Comparison of ENCODE assay signal across 1 cellular context in the genomic region with DNA sequence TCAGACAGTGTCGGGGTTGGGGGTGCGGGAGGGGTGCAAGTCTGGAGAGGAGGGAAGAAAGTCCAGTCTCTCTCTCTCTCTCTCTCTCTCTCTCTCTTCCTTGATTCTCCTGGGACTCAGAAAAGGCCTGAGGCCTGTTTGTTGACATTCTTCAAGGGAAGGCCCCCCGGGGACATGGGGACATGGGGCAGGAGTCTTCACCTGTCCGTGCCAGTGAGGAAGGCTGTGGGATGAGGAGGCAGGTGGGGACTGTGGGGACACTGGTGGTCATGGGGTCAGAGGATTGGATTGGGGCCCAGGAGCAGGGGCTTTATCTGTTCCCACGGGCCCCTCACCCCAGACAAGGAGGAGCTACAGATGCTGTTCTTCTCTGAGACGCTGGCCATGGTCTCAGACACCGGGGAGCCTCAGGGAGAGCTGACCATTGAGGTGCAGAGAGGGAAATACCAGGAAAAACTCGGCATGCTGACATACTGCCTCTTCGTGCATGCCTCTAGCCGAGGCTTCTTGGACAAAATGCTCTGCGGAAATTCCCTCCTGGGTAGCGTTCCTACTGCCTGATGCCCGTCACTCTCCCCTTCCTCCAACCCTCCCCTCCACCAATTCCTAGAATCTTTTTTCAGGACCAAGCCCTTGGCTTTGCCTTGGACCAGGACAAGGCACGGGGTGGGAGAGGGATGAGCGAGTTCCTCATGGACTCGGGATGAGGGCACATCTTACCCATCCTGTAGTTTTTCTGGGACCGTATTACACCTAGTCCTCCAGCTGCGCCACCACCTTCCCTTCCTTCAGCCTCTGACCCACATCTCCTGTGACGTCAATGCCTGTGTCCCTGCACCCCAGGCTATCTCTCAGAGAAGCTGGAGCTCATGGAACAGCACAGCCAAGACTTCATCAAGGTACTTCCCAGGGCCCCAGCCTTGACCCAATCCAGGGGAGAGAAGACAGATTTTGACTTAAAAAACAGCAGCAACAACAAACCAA.
A peak's percentile ranks its signal among the peaks of the same experiment; 100 is the strongest.
TF ChIP-seq lines count a peak whose summit lies in the region.

No MANE protein-coding gene starts in this region.

TF ChIP-seq in HepG2, 621 proteins besides CTCF, POLR2A, EP300 and RAD21 (continued from another document and continues in another):
- TF ChIP-seq ZNF564 (CRISPR knock-in tag; IDR thresholded peaks at IDR 0.05) (no peak), NBN (conservative IDR thresholded peaks at IDR 0.05) (no peak), FUBP1 (CRISPR knock-in tag; IDR thresholded peaks at IDR 0.05; ENCODE audit: borderline replicate concordance) (0 out of 2 replicates have a peak, but pooled peaks have one; percentile 55), YEATS2 (CRISPR knock-in tag; IDR thresholded peaks at IDR 0.05; ENCODE audit: borderline replicate concordance) (no peak), ZFP41 (CRISPR knock-in tag; IDR thresholded peaks at IDR 0.05; ENCODE audit: borderline replicate concordance) (no peak), ZNF326 (CRISPR knock-in tag; IDR thresholded peaks at IDR 0.05; ENCODE audit: borderline replicate concordance) (no peak), TSC22D2 (CRISPR knock-in tag; IDR thresholded peaks at IDR 0.05; ENCODE audit: borderline replicate concordance) (0 out of 2 replicates have a peak, but pooled peaks have one; percentile 18), TAF1 (CRISPR knock-in tag; IDR thresholded peaks at IDR 0.05) (no peak), MTF1 (CRISPR knock-in tag; IDR thresholded peaks at IDR 0.05) (no peak), ZBTB1 (CRISPR knock-in tag; IDR thresholded peaks at IDR 0.05; ENCODE audit: borderline replicate concordance) (no peak), LCORL (IDR thresholded peaks at IDR 0.05) (no peak), LCORL (CRISPR knock-in tag; IDR thresholded peaks at IDR 0.05) (0 out of 2 replicates have a peak, but pooled peaks have one; percentile 6), AGO2 (optimal IDR thresholded peaks at IDR 0.05; ENCODE audit: low read depth, low read length) (no peak), ZBTB3 (CRISPR knock-in tag; IDR thresholded peaks at IDR 0.05; ENCODE audit: borderline replicate concordance, low read depth) (no peak), REXO4 (CRISPR knock-in tag; IDR thresholded peaks at IDR 0.05; ENCODE audit: borderline replicate concordance) (no peak), ZNF660 (CRISPR knock-in tag; IDR thresholded peaks at IDR 0.05; ENCODE audit: borderline replicate concordance, low read depth) (no peak), ZNF160 (CRISPR knock-in tag; IDR thresholded peaks at IDR 0.05) (no peak), ATF7-NPFF (CRISPR knock-in tag; IDR thresholded peaks at IDR 0.05; ENCODE audit: low read depth) (no peak), NKX3-1 (CRISPR knock-in tag; IDR thresholded peaks at IDR 0.05) (no peak), ZNF451 (CRISPR knock-in tag; IDR thresholded peaks at IDR 0.05) (no peak), ZBTB21 (CRISPR knock-in tag; IDR thresholded peaks at IDR 0.05) (no peak), WIZ (CRISPR knock-in tag; IDR thresholded peaks at IDR 0.05) (0 out of 2 replicates have a peak, but pooled peaks have one; percentile 40), ZNF362 (CRISPR knock-in tag; IDR thresholded peaks at IDR 0.05; ENCODE audit: borderline replicate concordance) (no peak), ZNF232 (CRISPR knock-in tag; IDR thresholded peaks at IDR 0.05; ENCODE audit: borderline replicate concordance) (no peak), ZNF740 (CRISPR knock-in tag; IDR thresholded peaks at IDR 0.05) (no peak), ZNF446 (CRISPR knock-in tag; IDR thresholded peaks at IDR 0.05) (no peak), NR3C1 (CRISPR knock-in tag; IDR thresholded peaks at IDR 0.05) (no peak), ZNF501 (CRISPR knock-in tag; IDR thresholded peaks at IDR 0.05) (peak; percentile 26; the same call in 1 of the 2 replicates), MXD4 (CRISPR knock-in tag; IDR thresholded peaks at IDR 0.05) (no peak), RFX3 (CRISPR knock-in tag; IDR thresholded peaks at IDR 0.05) (no peak), PRDM15 (CRISPR knock-in tag; IDR thresholded peaks at IDR 0.05) (no peak), ZNF337 (CRISPR knock-in tag; IDR thresholded peaks at IDR 0.05; ENCODE audit: borderline replicate concordance, low read depth) (no peak), ZNF737 (CRISPR knock-in tag; IDR thresholded peaks at IDR 0.05; ENCODE audit: borderline replicate concordance) (no peak), E2F1 (CRISPR knock-in tag; IDR thresholded peaks at IDR 0.05) (no peak), IRF9 (CRISPR knock-in tag; IDR thresholded peaks at IDR 0.05; ENCODE audit: borderline replicate concordance) (no peak), CREM (IDR thresholded peaks at IDR 0.05) (peak; percentile 64), CREM (CRISPR knock-in tag; IDR thresholded peaks at IDR 0.05) (no peak), PLSCR1 (CRISPR knock-in tag; IDR thresholded peaks at IDR 0.05; ENCODE audit: borderline replicate concordance) (no peak), ZNF350 (CRISPR knock-in tag; IDR thresholded peaks at IDR 0.05; ENCODE audit: borderline replicate concordance, low read depth) (no peak), ZBTB20 (CRISPR knock-in tag; IDR thresholded peaks at IDR 0.05; ENCODE audit: borderline replicate concordance, low read depth) (no peak), STAG1 (CRISPR knock-in tag; IDR thresholded peaks at IDR 0.05) (no peak), ZKSCAN8 (CRISPR knock-in tag; IDR thresholded peaks at IDR 0.05; ENCODE audit: borderline replicate concordance) (no peak), TCF7L2 (IDR thresholded peaks at IDR 0.05; ENCODE audit: low read depth, low read length) (no peak), GATAD2A (CRISPR knock-in tag; IDR thresholded peaks at IDR 0.05) (no peak), SP4 (CRISPR knock-in tag; IDR thresholded peaks at IDR 0.05) (no peak), KLF16 (CRISPR knock-in tag; IDR thresholded peaks at IDR 0.05) (no peak), TBX2 (CRISPR knock-in tag; IDR thresholded peaks at IDR 0.05; ENCODE audit: borderline replicate concordance) (peak; percentile 29; the same call in 1 of the 2 replicates)
- TF ChIP-seq, protein P1, sequence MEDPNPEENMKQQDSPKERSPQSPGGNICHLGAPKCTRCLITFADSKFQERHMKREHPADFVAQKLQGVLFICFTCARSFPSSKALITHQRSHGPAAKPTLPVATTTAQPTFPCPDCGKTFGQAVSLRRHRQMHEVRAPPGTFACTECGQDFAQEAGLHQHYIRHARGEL (CRISPR knock-in tag; IDR thresholded peaks at IDR 0.05) = no peak
- TF ChIP-seq, protein P2, sequence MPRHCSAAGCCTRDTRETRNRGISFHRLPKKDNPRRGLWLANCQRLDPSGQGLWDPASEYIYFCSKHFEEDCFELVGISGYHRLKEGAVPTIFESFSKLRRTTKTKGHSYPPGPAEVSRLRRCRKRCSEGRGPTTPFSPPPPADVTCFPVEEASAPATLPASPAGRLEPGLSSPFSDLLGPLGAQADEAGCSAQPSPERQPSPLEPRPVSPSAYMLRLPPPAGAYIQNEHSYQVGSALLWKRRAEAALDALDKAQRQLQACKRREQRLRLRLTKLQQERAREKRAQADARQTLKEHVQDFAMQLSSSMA (CRISPR knock-in tag; IDR thresholded peaks at IDR 0.05) = no peak
- TF ChIP-seq, protein P3, sequence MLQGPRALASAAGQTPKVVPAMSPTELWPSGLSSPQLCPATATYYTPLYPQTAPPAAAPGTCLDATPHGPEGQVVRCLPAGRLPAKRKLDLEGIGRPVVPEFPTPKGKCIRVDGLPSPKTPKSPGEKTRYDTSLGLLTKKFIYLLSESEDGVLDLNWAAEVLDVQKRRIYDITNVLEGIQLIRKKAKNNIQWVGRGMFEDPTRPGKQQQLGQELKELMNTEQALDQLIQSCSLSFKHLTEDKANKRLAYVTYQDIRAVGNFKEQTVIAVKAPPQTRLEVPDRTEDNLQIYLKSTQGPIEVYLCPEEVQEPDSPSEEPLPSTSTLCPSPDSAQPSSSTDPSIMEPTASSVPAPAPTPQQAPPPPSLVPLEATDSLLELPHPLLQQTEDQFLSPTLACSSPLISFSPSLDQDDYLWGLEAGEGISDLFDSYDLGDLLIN (CRISPR knock-in tag; IDR thresholded peaks at IDR 0.05; ENCODE audit: borderline replicate concordance) = no peak
- TF ChIP-seq, protein P4, sequence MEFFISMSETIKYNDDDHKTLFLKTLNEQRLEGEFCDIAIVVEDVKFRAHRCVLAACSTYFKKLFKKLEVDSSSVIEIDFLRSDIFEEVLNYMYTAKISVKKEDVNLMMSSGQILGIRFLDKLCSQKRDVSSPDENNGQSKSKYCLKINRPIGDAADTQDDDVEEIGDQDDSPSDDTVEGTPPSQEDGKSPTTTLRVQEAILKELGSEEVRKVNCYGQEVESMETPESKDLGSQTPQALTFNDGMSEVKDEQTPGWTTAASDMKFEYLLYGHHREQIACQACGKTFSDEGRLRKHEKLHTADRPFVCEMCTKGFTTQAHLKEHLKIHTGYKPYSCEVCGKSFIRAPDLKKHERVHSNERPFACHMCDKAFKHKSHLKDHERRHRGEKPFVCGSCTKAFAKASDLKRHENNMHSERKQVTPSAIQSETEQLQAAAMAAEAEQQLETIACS (CRISPR knock-in tag; IDR thresholded peaks at IDR 0.05) = no peak
- TF ChIP-seq, protein P5, sequence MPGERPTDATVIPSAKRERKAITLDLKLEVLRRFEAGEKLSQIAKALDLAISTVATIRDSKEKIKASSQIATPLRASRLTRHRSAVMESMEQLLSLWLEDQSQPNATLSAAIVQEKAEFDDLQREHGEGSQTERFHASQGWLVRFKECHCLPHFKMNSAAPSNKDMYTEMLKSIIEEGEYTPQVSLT (CRISPR knock-in tag; IDR thresholded peaks at IDR 0.05; ENCODE audit: borderline replicate concordance, low read depth) = no peak
